In the genomic region with DNA sequence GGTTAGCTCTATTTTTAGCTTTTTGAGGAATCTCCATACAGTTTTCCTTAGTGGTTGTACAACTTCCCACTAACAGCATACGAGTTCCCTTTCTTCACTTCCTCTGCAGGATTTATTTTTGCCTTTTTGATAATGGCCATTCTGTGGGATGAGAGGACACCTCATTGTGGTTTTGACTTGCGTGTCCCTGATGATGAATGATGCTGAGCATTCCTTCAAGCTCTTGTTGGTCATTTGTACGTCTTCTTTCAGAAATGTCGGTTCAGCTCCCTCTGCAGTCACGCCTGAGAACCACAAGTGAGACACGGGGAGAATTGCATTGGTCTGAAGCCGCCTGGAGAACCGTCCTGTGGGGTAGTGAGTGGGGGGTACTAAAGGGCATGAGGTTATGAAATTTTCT, we compare ENCODE assay signal across 8 cellular contexts. TPM values are rescaled to one million over a fixed set of nuclear protein-coding genes. Genes with fewer than 3 reads are reported as not detected.
DNase-seq lines count a peak whose midpoint lies in the region; ATAC-seq and TF ChIP-seq lines count a peak whose summit lies in the region.

No MANE protein-coding gene starts in this region.

- peak; percentile 65 for TF ChIP-seq CTCF in liver (IDR thresholded peaks at IDR 0.05; ENCODE audit: low read depth, low read length, missing input control)

- peaks cover 20% of the 10 kb centered on the region for H3K27me3 ChIP-seq in adipocyte (replicated peaks; ENCODE audit: control insufficient read depth, insufficient read depth, low read length)
- no peaks in the 10 kb centered on the region for H3K27me3 ChIP-seq in liver (ENCODE audit: control insufficient read depth in 4 of 4, insufficient read depth in 4 of 4, low read length in 3 of 4)

- H3K27ac ChIP-seq in liver (ENCODE audit: low read depth in 1 of 2, low read length in 2 of 2) = no peak overlapping the region

- peak; percentile 26 to 33 for DNase-seq in NOMO-1 (lab: John Stamatoyannopoulos, UW; ENCODE audit: unreplicated experiment in 2 of 2)
- no peak for DNase-seq in NOMO-1 treated with dmso at 0.1 percent for 144 hours (lab: John Stamatoyannopoulos, UW; ENCODE audit: unreplicated experiment)
- peak; percentile 78 to 84 for DNase-seq in Kasumi-1 (lab: John Stamatoyannopoulos, UW)
- peak; percentile 49 for DNase-seq in adipocyte (ENCODE audit: low read depth)

- no peaks in the 10 kb centered on the region for H3K36me3 ChIP-seq in adipocyte (ENCODE audit: control insufficient read depth, insufficient read depth, low read length, severe bottlenecking)
- no peaks in the 10 kb centered on the region for H3K36me3 ChIP-seq in liver (ENCODE audit: control insufficient read depth in 4 of 4, insufficient read depth in 3 of 4, low read depth in 1 of 4, low read length in 3 of 4)

- no peak for ATAC-seq in HG03565 (IDR thresholded peaks at IDR 0.05; ENCODE audit: unreplicated experiment)
- ATAC-seq in HG02981 (IDR thresholded peaks at IDR 0.05; ENCODE audit: unreplicated experiment) = no peak
- ATAC-seq in HG03342 (IDR thresholded peaks at IDR 0.05; ENCODE audit: unreplicated experiment) = no peak

- H3K9me3 ChIP-seq in adipocyte (ENCODE audit: control insufficient read depth, low read length) = peaks cover 5% of the 10 kb centered on the region
- no peaks in the 10 kb centered on the region for H3K9me3 ChIP-seq in liver (ENCODE audit: control insufficient read depth in 4 of 4, low read length in 3 of 4)

- 21% methylated on average over 8 of the region's 8 CpGs for WGBS in liver

- H3K4me1 ChIP-seq in adipocyte (ENCODE audit: control insufficient read depth, insufficient read depth, low read length) (peaks cover 10% of the 10 kb centered on the region), liver (ENCODE audit: control insufficient read depth in 4 of 4, insufficient read depth in 4 of 4, low read length in 3 of 4) (peaks cover 0 to 4% (median 3%) of the 10 kb centered on the region in 4 donors)

- H3K9ac ChIP-seq in adipocyte (ENCODE audit: low read length) = no peak overlapping the region
- H3K9ac ChIP-seq in liver (ENCODE audit: low read depth in 1 of 2, low read length in 2 of 2) = no peak overlapping the region

- TF ChIP-seq RAD21 in liver (IDR thresholded peaks at IDR 0.05) = peak; percentile 84 to 92

- H3K4me3 ChIP-seq in adipocyte (ENCODE audit: low read length) = no peak overlapping the region
- H3K4me3 ChIP-seq in liver (ENCODE audit: low read depth in 1 of 3, low read length in 3 of 3) = no peak overlapping the region

TF ChIP-seq in liver, 16 proteins besides CTCF, POLR2A, EP300 and RAD21:
- TF ChIP-seq, protein P1, sequence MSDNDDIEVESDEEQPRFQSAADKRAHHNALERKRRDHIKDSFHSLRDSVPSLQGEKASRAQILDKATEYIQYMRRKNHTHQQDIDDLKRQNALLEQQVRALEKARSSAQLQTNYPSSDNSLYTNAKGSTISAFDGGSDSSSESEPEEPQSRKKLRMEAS (IDR thresholded peaks at IDR 0.05) = no peak
- TF ChIP-seq NR2F2 (IDR thresholded peaks at IDR 0.05) (no peak), YY1 (IDR thresholded peaks at IDR 0.05) (no peak), SP1 (IDR thresholded peaks at IDR 0.05) (no peak), EGR1 (IDR thresholded peaks at IDR 0.05; ENCODE audit: low read depth in 2 of 2) (no peak), JUND (IDR thresholded peaks at IDR 0.05) (no peak), GABPA (IDR thresholded peaks at IDR 0.05 in 1 of 2, conservative IDR thresholded peaks at IDR 0.05 in 1 of 2) (no peak), TAF1 (conservative IDR thresholded peaks at IDR 0.05) (no peak), FOXA2 (IDR thresholded peaks at IDR 0.05) (no peak), HNF4A (conservative IDR thresholded peaks at IDR 0.05) (no peak), FOXA1 (IDR thresholded peaks at IDR 0.05) (no peak), RXRA (IDR thresholded peaks at IDR 0.05) (no peak)
- TF ChIP-seq, protein P2, sequence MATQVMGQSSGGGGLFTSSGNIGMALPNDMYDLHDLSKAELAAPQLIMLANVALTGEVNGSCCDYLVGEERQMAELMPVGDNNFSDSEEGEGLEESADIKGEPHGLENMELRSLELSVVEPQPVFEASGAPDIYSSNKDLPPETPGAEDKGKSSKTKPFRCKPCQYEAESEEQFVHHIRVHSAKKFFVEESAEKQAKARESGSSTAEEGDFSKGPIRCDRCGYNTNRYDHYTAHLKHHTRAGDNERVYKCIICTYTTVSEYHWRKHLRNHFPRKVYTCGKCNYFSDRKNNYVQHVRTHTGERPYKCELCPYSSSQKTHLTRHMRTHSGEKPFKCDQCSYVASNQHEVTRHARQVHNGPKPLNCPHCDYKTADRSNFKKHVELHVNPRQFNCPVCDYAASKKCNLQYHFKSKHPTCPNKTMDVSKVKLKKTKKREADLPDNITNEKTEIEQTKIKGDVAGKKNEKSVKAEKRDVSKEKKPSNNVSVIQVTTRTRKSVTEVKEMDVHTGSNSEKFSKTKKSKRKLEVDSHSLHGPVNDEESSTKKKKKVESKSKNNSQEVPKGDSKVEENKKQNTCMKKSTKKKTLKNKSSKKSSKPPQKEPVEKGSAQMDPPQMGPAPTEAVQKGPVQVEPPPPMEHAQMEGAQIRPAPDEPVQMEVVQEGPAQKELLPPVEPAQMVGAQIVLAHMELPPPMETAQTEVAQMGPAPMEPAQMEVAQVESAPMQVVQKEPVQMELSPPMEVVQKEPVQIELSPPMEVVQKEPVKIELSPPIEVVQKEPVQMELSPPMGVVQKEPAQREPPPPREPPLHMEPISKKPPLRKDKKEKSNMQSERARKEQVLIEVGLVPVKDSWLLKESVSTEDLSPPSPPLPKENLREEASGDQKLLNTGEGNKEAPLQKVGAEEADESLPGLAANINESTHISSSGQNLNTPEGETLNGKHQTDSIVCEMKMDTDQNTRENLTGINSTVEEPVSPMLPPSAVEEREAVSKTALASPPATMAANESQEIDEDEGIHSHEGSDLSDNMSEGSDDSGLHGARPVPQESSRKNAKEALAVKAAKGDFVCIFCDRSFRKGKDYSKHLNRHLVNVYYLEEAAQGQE (IDR thresholded peaks at IDR 0.05) = no peak
- TF ChIP-seq, protein P3, sequence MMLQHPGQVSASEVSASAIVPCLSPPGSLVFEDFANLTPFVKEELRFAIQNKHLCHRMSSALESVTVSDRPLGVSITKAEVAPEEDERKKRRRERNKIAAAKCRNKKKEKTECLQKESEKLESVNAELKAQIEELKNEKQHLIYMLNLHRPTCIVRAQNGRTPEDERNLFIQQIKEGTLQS (IDR thresholded peaks at IDR 0.05) = no peak

RNA-seq across cellular contexts. Expression of a gene that starts 2.0 kb away (rescaled TPM):
- under 1 TPM in 1 of 2 donors, not detected in 1; 0.14 TPM for total RNA-seq in liver
- not detected for polyA plus RNA-seq in liver

RNA-seq across cellular contexts. Expression of a gene that starts 15.2 kb away (rescaled TPM):
- not detected for total RNA-seq in liver
- under 1 TPM in 1 of 2 donors, not detected in 1; 0.06 TPM for polyA plus RNA-seq in liver

RNA-seq across cellular contexts. Expression of a gene that starts 19.3 kb away (rescaled TPM):
- total RNA-seq in liver = not detected
- not detected for polyA plus RNA-seq in liver

RNA-seq across cellular contexts. Expression of a gene that starts 25.6 kb away (rescaled TPM):
- total RNA-seq in liver = not detected
- not detected for polyA plus RNA-seq in liver

RNA-seq across cellular contexts. Expression of a gene that starts 36.3 kb away (rescaled TPM):
- under 1 TPM in 1 of 2 donors, not detected in 1; 0.19 TPM for total RNA-seq in liver
- not detected for polyA plus RNA-seq in liver
